ENCODE assay signal across 19 cellular contexts in the genomic region with DNA sequence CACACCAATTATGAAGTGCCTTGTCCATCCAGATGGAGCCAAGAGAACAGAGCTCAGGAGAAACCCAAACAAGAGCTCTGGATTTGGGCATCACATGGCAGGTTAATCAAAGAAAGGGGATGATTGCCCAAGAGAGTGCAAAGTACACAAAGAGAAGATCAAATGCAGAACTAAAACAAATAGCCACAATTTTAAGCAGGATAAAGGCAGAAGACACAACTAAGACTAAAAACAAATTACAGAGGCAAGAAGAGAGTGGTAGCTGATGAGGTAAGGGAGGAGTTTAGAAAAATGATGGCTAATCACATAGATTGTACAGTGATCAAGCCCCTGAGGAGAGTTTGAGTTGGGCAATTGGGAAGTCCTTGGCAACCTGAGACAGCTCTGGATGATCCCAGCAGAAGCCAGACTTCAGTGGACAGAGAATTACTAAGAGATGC.
"Had no signal": no experiment of that assay in that cellular context is flagged by ENCODE, and none has a peak within 500 bp of the region (broad histone marks: within the 10 kb centered on the region; RNA-seq: fewer than 3 reads in every experiment).

No MANE protein-coding gene starts in this region.

- ATAC-seq: activated T-cell treated with anti-CD3 and anti-CD28 coated beads, Interleukin-2, amount 50 U/mL, for 72 hours; left lung; stimulated activated naive B cell treated with anti-CD40 and anti-IgM and Interleukin-4, amounts not matched to agents 10 μg/mL and 1 μg/mL and 100 μg/mL, for 72 hours; upper lobe of right lung had no signal

- DNase-seq: activated CD4-positive, CD25-positive, alpha-beta regulatory T cell treated with anti-CD3 and anti-CD28 coated beads, Interleukin-2, amount 50 U/mL, for 72 hours; activated CD8-positive, alpha-beta memory T cell treated with anti-CD3 and anti-CD28 coated beads for 24 hours; activated CD8-positive, alpha-beta memory T cell treated with anti-CD3 and anti-CD28 coated beads, Interleukin-2, amount 50 U/mL, for 48 hours; activated effector memory CD4-positive, alpha-beta T cell treated with anti-CD3 and anti-CD28 coated beads, Interleukin-2, amount 50 U/mL, for 16 hours; activated naive CD4-positive, alpha-beta T cell treated with anti-CD3 and anti-CD28 coated beads, Interleukin-2, amount 50 U/mL, for 16 hours; activated T-cell treated with anti-CD3 and anti-CD28 coated beads, Interleukin-2, amount 50 U/mL, for 72 hours; aorta; brain microvascular endothelial cell; cortex of kidney; hypothalamus; kidney; left lung; mammary epithelial cell; midbrain; retina; stimulated activated naive B cell treated with anti-CD40 and anti-IgM and Interleukin-4, amounts not matched to agents 10 μg/mL and 1 μg/mL and 100 μg/mL, for 72 hours; T-helper 9 cell; upper lobe of right lung had no signal

- H3K9me3 ChIP-seq: thoracic aorta, upper lobe of right lung had no signal

- H3K4me3 ChIP-seq: left lung, thoracic aorta, upper lobe of right lung had no signal

- H3K27me3 ChIP-seq: brain microvascular endothelial cell, left lung, upper lobe of right lung had no signal

- H3K4me1 ChIP-seq: left lung, upper lobe of right lung had no signal

- H3K36me3 ChIP-seq: brain microvascular endothelial cell, left lung, thoracic aorta, upper lobe of right lung had no signal

- H3K27ac ChIP-seq: brain microvascular endothelial cell, left lung, thoracic aorta, upper lobe of right lung had no signal
